Comparison of ENCODE assay signal across 34 cellular contexts in the genomic region with DNA sequence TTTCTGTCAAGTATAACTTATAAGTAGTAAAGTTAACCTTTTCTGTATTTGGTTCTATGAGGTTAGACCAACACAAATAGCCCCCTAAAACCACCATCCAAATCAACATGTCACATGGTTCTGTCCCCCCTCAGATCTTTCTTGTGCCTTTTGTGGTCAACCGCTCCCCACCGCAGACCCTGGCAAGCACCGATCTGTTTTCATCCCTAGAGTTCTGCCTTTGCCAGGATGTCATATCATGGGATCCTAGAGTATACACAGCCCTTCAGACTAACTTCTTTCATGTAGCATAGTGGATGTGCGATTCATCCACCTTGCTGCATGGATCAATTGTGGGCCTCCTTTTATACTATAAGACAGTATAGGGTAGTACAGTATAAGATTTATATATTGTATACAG.
"Had no signal": no experiment of that assay in that cellular context is flagged by ENCODE, and none has a peak within 500 bp of the region (broad histone marks: within the 10 kb centered on the region; RNA-seq: fewer than 3 reads in every experiment).

No MANE protein-coding gene starts in this region.

- ATAC-seq: activated CD8-positive, alpha-beta T cell treated with anti-CD3 and anti-CD28 coated beads for 36 hours; activated naive CD4-positive, alpha-beta T cell treated with anti-CD3 and anti-CD28 coated beads, Interleukin-2, amount 50 U/mL, for 72 hours; activated T-cell treated with anti-CD3 and anti-CD28 coated beads, Interleukin-2, amount 50 U/mL, for 4 hours; activated T-cell treated with anti-CD3 and anti-CD28 coated beads, Interleukin-2, amount 50 U/mL, for 72 hours; activated T-helper 17 cell treated with anti-CD3 and anti-CD28 coated beads, Interleukin-2, amount 50 U/mL, for 72 hours; body of pancreas had no signal

- DNase-seq: activated B cell treated with CpG ODN at 0.5 μM for 24 hours; activated CD4-positive, alpha-beta memory T cell treated with anti-CD3 and anti-CD28 coated beads for 36 hours; activated CD4-positive, alpha-beta T cell treated with anti-CD3 and anti-CD28 coated beads for 4 hours; activated CD4-positive, alpha-beta T cell treated with anti-CD3 and anti-CD28 coated beads, Interleukin-2, amount 10 ng/mL, durations not matched to agents 24 days and 14 days; activated CD4-positive, alpha-beta T cell treated with anti-CD3 and anti-CD28 coated beads, Interleukin-2, amount 50 U/mL, for 1 hour; activated CD4-positive, alpha-beta T cell treated with anti-CD3 and anti-CD28 coated beads, Interleukin-2, amount 50 U/mL, for 4 hours; activated CD4-positive, CD25-positive, alpha-beta regulatory T cell treated with anti-CD3 and anti-CD28 coated beads, Interleukin-2, amount 50 U/mL, for 72 hours; activated CD8-positive, alpha-beta memory T cell treated with anti-CD3 and anti-CD28 coated beads, Interleukin-2, amount 50 U/mL, for 4 hours; activated CD8-positive, alpha-beta T cell treated with anti-CD3 and anti-CD28 coated beads for 36 hours; activated effector memory CD4-positive, alpha-beta T cell treated with anti-CD3 and anti-CD28 coated beads, Interleukin-2, amount 50 U/mL, for 16 hours; activated gamma-delta T cell treated with Interleukin-2 at 50 U/mL for 16 hours; activated naive CD4-positive, alpha-beta T cell; activated naive CD4-positive, alpha-beta T cell treated with anti-CD3 and anti-CD28 coated beads for 36 hours; activated naive CD4-positive, alpha-beta T cell treated with anti-CD3 and anti-CD28 coated beads, Interleukin-2, amount 50 U/mL, for 16 hours; activated T-cell treated with anti-CD3 and anti-CD28 coated beads for 4 hours; activated T-cell treated with anti-CD3 and anti-CD28 coated beads, Interleukin-2, amount 50 U/mL, for 1 hour; activated T-cell treated with anti-CD3 and anti-CD28 coated beads, Interleukin-2, amount 50 U/mL, for 4 hours; activated T-cell treated with anti-CD3 and anti-CD28 coated beads, Interleukin-2, amount 50 U/mL, for 72 hours; adrenal gland; amniotic stem cell; aorta; body of pancreas; brain microvascular endothelial cell; central memory CD4-positive, alpha-beta T cell; T-helper 1 cell; T-helper 2 cell; T-helper 9 cell had no signal

- H3K9me3 Mint-ChIP-seq: activated B cell treated with CpG ODN at 0.5 μM for 24 hours; activated CD4-positive, alpha-beta memory T cell treated with anti-CD3 and anti-CD28 coated beads for 36 hours; activated CD4-positive, alpha-beta T cell treated with anti-CD3 and anti-CD28 coated beads, Interleukin-2, amount 10 ng/mL, durations not matched to agents 24 days and 14 days; activated CD8-positive, alpha-beta T cell treated with anti-CD3 and anti-CD28 coated beads for 36 hours; activated naive CD4-positive, alpha-beta T cell treated with anti-CD3 and anti-CD28 coated beads for 36 hours; activated naive CD4-positive, alpha-beta T cell treated with anti-CD3 and anti-CD28 coated beads, Interleukin-2, amount 50 U/mL, for 72 hours; activated T-cell treated with anti-CD3 and anti-CD28 coated beads, Interleukin-2, amount 50 U/mL, for 4 hours; activated T-cell treated with anti-CD3 and anti-CD28 coated beads, Interleukin-2, amount 50 U/mL, for 72 hours; activated T-helper 1 cell treated with anti-CD3 and anti-CD28 coated beads, Interleukin-12 subunit alpha, Interleukin-12 subunit beta, Interleukin-2, Interleukin-4 antibody, amounts not matched to agents 30 ng/mL and 10 ng/mL and 1 ng/mL, durations not matched to agents 14 hours and 24 hours and 36 hours; activated T-helper 17 cell treated with anti-CD3 and anti-CD28 coated beads, Interleukin-2, amount 50 U/mL, for 72 hours; T-helper 1 cell treated with Interleukin-12 subunit alpha and Interleukin-12 subunit beta and Interleukin-4 antibody, amounts not matched to agents 30 μg/mL and 1 μg/mL, for 36 hours; T-helper 2 cell treated with Interferon-gamma antibody and Interleukin-4, amounts not matched to agents 5 μg/mL and 100 μg/mL, for 36 hours had no signal

- H3K27ac ChIP-seq: adrenal gland, body of pancreas, brain microvascular endothelial cell, breast epithelium, VCaP had no signal

- H3K4me3 Mint-ChIP-seq: activated B cell treated with CpG ODN at 0.5 μM for 24 hours; activated CD4-positive, alpha-beta memory T cell treated with anti-CD3 and anti-CD28 coated beads for 36 hours; activated CD4-positive, alpha-beta T cell treated with anti-CD3 and anti-CD28 coated beads, Interleukin-2, amount 10 ng/mL, durations not matched to agents 24 days and 14 days; activated CD8-positive, alpha-beta T cell treated with anti-CD3 and anti-CD28 coated beads for 36 hours; activated naive CD4-positive, alpha-beta T cell treated with anti-CD3 and anti-CD28 coated beads for 36 hours; activated T-cell treated with anti-CD3 and anti-CD28 coated beads, Interleukin-2, amount 50 U/mL, for 4 hours; activated T-cell treated with anti-CD3 and anti-CD28 coated beads, Interleukin-2, amount 50 U/mL, for 72 hours; activated T-helper 1 cell treated with anti-CD3 and anti-CD28 coated beads, Interleukin-12 subunit alpha, Interleukin-12 subunit beta, Interleukin-2, Interleukin-4 antibody, amounts not matched to agents 30 ng/mL and 10 ng/mL and 1 ng/mL, durations not matched to agents 14 hours and 24 hours and 36 hours; activated T-helper 17 cell treated with anti-CD3 and anti-CD28 coated beads, Interleukin-2, amount 50 U/mL, for 72 hours; T-helper 1 cell treated with Interleukin-12 subunit alpha and Interleukin-12 subunit beta and Interleukin-4 antibody, amounts not matched to agents 30 μg/mL and 1 μg/mL, for 36 hours; T-helper 2 cell treated with Interferon-gamma antibody and Interleukin-4, amounts not matched to agents 5 μg/mL and 100 μg/mL, for 36 hours had no signal

- H3K27me3 Mint-ChIP-seq: activated B cell treated with CpG ODN at 0.5 μM for 24 hours; activated CD4-positive, alpha-beta memory T cell treated with anti-CD3 and anti-CD28 coated beads for 36 hours; activated CD4-positive, alpha-beta T cell treated with anti-CD3 and anti-CD28 coated beads, Interleukin-2, amount 10 ng/mL, durations not matched to agents 24 days and 14 days; activated CD8-positive, alpha-beta T cell treated with anti-CD3 and anti-CD28 coated beads for 36 hours; activated T-helper 17 cell treated with anti-CD3 and anti-CD28 coated beads, Interleukin-2, amount 50 U/mL, for 72 hours had no signal

- H3K4me1 ChIP-seq: body of pancreas, breast epithelium had no signal

- H3K4me3 ChIP-seq: adrenal gland, body of pancreas, breast epithelium had no signal

- H3K27ac Mint-ChIP-seq: activated B cell treated with CpG ODN at 0.5 μM for 24 hours; activated CD4-positive, alpha-beta memory T cell treated with anti-CD3 and anti-CD28 coated beads for 36 hours; activated CD4-positive, alpha-beta T cell treated with anti-CD3 and anti-CD28 coated beads, Interleukin-2, amount 10 ng/mL, durations not matched to agents 24 days and 14 days; activated CD8-positive, alpha-beta T cell treated with anti-CD3 and anti-CD28 coated beads for 36 hours; activated naive CD4-positive, alpha-beta T cell treated with anti-CD3 and anti-CD28 coated beads for 36 hours; activated naive CD4-positive, alpha-beta T cell treated with anti-CD3 and anti-CD28 coated beads, Interleukin-2, amount 50 U/mL, for 72 hours; activated T-cell treated with anti-CD3 and anti-CD28 coated beads, Interleukin-2, amount 50 U/mL, for 72 hours; activated T-helper 1 cell treated with anti-CD3 and anti-CD28 coated beads, Interleukin-12 subunit alpha, Interleukin-12 subunit beta, Interleukin-2, Interleukin-4 antibody, amounts not matched to agents 30 ng/mL and 10 ng/mL and 1 ng/mL, durations not matched to agents 14 hours and 24 hours and 36 hours; activated T-helper 17 cell treated with anti-CD3 and anti-CD28 coated beads, Interleukin-2, amount 50 U/mL, for 72 hours; T-helper 1 cell treated with Interleukin-12 subunit alpha and Interleukin-12 subunit beta and Interleukin-4 antibody, amounts not matched to agents 30 μg/mL and 1 μg/mL, for 36 hours; T-helper 2 cell treated with Interferon-gamma antibody and Interleukin-4, amounts not matched to agents 5 μg/mL and 100 μg/mL, for 36 hours had no signal

- H3K36me3 Mint-ChIP-seq: activated CD4-positive, alpha-beta memory T cell treated with anti-CD3 and anti-CD28 coated beads for 36 hours; activated naive CD4-positive, alpha-beta T cell treated with anti-CD3 and anti-CD28 coated beads, Interleukin-2, amount 50 U/mL, for 72 hours had no signal

- H3K9me3 ChIP-seq: adrenal gland, body of pancreas, breast epithelium had no signal

- H3K36me3 ChIP-seq: adrenal gland, brain microvascular endothelial cell, breast epithelium had no signal

- H3K27me3 ChIP-seq: adrenal gland, body of pancreas, brain microvascular endothelial cell, breast epithelium had no signal
